ENCODE assay signal across 25 cellular contexts in the genomic region with DNA sequence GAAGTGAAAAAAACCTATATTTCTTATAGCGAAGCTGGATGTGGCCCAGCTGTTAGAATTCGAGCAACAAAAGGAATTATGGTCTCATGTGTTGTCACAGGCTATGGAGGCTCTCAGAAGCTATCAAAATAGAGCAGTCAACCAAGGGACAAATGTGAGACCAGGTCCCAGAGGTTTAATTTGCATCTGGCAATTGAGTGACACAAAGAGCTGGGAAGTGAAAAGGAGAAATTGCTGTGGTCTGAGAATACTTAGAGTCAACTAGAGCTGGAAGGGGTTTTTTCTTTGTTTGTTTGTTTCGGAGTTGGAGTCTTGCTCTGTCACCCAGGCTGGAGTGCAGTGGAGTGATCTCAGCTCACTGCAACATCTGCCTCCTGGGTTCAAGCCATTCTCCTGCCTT.
DNase-seq lines count a peak whose midpoint lies in the region; ATAC-seq lines count a peak whose summit lies in the region.
"Had no signal": no experiment of that assay in that cellular context is flagged by ENCODE, and none has a peak within 500 bp of the region (broad histone marks: within the 10 kb centered on the region; RNA-seq: fewer than 3 reads in every experiment).

No MANE protein-coding gene starts in this region.

- no peaks in the 10 kb centered on the region for H3K36me3 ChIP-seq in Karpas-422 (ENCODE audit: insufficient read depth, low read length)
- H3K36me3 ChIP-seq in MG63: no peaks in the 10 kb centered on the region
- H3K36me3 ChIP-seq: gastroesophageal sphincter, uterus had no signal

- H3K27ac Mint-ChIP-seq in dendritic cell treated with granulocyte-macrophage colony-stimulating factor and Interleukin-4, amounts not matched to agents 40 ng/mL and 50 ng/mL, for 4 days: peak overlapping the region; percentile 76
- no peak overlapping the region for H3K27ac Mint-ChIP-seq in stimulated activated naive B cell treated with anti-CD40 and anti-IgM and Interleukin-4, amounts not matched to agents 10 μg/mL and 1 μg/mL and 100 μg/mL, for 72 hours
- H3K27ac Mint-ChIP-seq in activated T-helper 1 cell treated with anti-CD3 and anti-CD28 coated beads, Interleukin-12 subunit alpha, Interleukin-12 subunit beta, Interleukin-2, Interleukin-4 antibody, amounts not matched to agents 30 ng/mL and 10 ng/mL and 1 ng/mL, durations not matched to agents 14 hours and 24 hours and 36 hours: no peak overlapping the region
- H3K27ac Mint-ChIP-seq: CD4-positive, alpha-beta T cell; HFFc6; stimulated activated naive CD8-positive, alpha-beta T cell treated with anti-CD3 and anti-CD28 coated beads, Interleukin-15, amount 100 ng/mL, for 72 hours had no signal

- no peak overlapping the region for H3K27ac ChIP-seq in Karpas-422 (ENCODE audit: low read length)
- H3K27ac ChIP-seq: gastroesophageal sphincter, uterus, VCaP had no signal

- H3K79me2 ChIP-seq in Karpas-422 (ENCODE audit: low read length): no peaks in the 10 kb centered on the region

- peak; percentile 47 for ATAC-seq in GM18502 (IDR thresholded peaks at IDR 0.05; ENCODE audit: poor library complexity, unreplicated experiment)
- peak; percentile 83 to 90 for ATAC-seq in stimulated activated naive B cell treated with anti-CD40 and anti-IgM and Interleukin-4, amounts not matched to agents 10 μg/mL and 1 μg/mL and 100 μg/mL, for 72 hours (replicated peaks)
- ATAC-seq: activated T-cell treated with anti-CD3 and anti-CD28 coated beads, Interleukin-2, amount 50 U/mL, for 4 hours; gastroesophageal sphincter; left colon; stimulated activated naive CD8-positive, alpha-beta T cell treated with anti-CD3 and anti-CD28 coated beads, Interleukin-15, amount 100 ng/mL, for 72 hours had no signal

- H3K27me3 Mint-ChIP-seq in dendritic cell treated with granulocyte-macrophage colony-stimulating factor and Interleukin-4, amounts not matched to agents 40 ng/mL and 50 ng/mL, for 4 days: peaks cover 35% of the 10 kb centered on the region
- peaks cover 0 to 10% of the 10 kb centered on the region in 2 donors for H3K27me3 Mint-ChIP-seq in stimulated activated naive B cell treated with anti-CD40 and anti-IgM and Interleukin-4, amounts not matched to agents 10 μg/mL and 1 μg/mL and 100 μg/mL, for 72 hours
- H3K27me3 Mint-ChIP-seq in activated T-helper 1 cell treated with anti-CD3 and anti-CD28 coated beads, Interleukin-12 subunit alpha, Interleukin-12 subunit beta, Interleukin-2, Interleukin-4 antibody, amounts not matched to agents 30 ng/mL and 10 ng/mL and 1 ng/mL, durations not matched to agents 14 hours and 24 hours and 36 hours (ENCODE audit: insufficient read depth): peaks cover 15% of the 10 kb centered on the region
- H3K27me3 Mint-ChIP-seq: CD4-positive, alpha-beta T cell had no signal

- H4K20me1 ChIP-seq in Karpas-422 (ENCODE audit: insufficient read depth, low read depth, low read length): no peaks in the 10 kb centered on the region

- intact Hi-C loops in dendritic cell treated with granulocyte-macrophage colony-stimulating factor and Interleukin-4, amounts not matched to agents 40 ng/mL and 50 ng/mL, for 4 days (cut with micrococcal nuclease): no loop called here
- intact Hi-C loops in activated T-helper 1 cell treated with anti-CD3 and anti-CD28 coated beads, Interleukin-12 subunit alpha, Interleukin-12 subunit beta, Interleukin-2, Interleukin-4 antibody, amounts not matched to agents 30 ng/mL and 10 ng/mL and 1 ng/mL, durations not matched to agents 14 hours and 24 hours and 36 hours (cut with micrococcal nuclease): no loop called here

- no peaks in the 10 kb centered on the region for H3K36me3 Mint-ChIP-seq in dendritic cell treated with granulocyte-macrophage colony-stimulating factor and Interleukin-4, amounts not matched to agents 40 ng/mL and 50 ng/mL, for 4 days (ENCODE audit: low read depth)
- H3K36me3 Mint-ChIP-seq in stimulated activated naive B cell treated with anti-CD40 and anti-IgM and Interleukin-4, amounts not matched to agents 10 μg/mL and 1 μg/mL and 100 μg/mL, for 72 hours: peaks cover 0 to 7% of the 10 kb centered on the region in 2 donors
- no peaks in the 10 kb centered on the region for H3K36me3 Mint-ChIP-seq in activated T-helper 1 cell treated with anti-CD3 and anti-CD28 coated beads, Interleukin-12 subunit alpha, Interleukin-12 subunit beta, Interleukin-2, Interleukin-4 antibody, amounts not matched to agents 30 ng/mL and 10 ng/mL and 1 ng/mL, durations not matched to agents 14 hours and 24 hours and 36 hours (ENCODE audit: low read depth)

- peak overlapping the region; percentile 34 for H3K4me2 ChIP-seq in Karpas-422 (ENCODE audit: low read depth, low read length, poor library complexity, severe bottlenecking)

- peaks cover 9% of the 10 kb centered on the region for H3K9me3 Mint-ChIP-seq in dendritic cell treated with granulocyte-macrophage colony-stimulating factor and Interleukin-4, amounts not matched to agents 40 ng/mL and 50 ng/mL, for 4 days
- H3K9me3 Mint-ChIP-seq in stimulated activated naive B cell treated with anti-CD40 and anti-IgM and Interleukin-4, amounts not matched to agents 10 μg/mL and 1 μg/mL and 100 μg/mL, for 72 hours: no peaks in the 10 kb centered on the region
- H3K9me3 Mint-ChIP-seq in activated T-helper 1 cell treated with anti-CD3 and anti-CD28 coated beads, Interleukin-12 subunit alpha, Interleukin-12 subunit beta, Interleukin-2, Interleukin-4 antibody, amounts not matched to agents 30 ng/mL and 10 ng/mL and 1 ng/mL, durations not matched to agents 14 hours and 24 hours and 36 hours: peaks cover 4% of the 10 kb centered on the region
- H3K9me3 Mint-ChIP-seq: activated T-cell treated with anti-CD3 and anti-CD28 coated beads, Interleukin-2, amount 50 U/mL, for 4 hours; stimulated activated naive CD8-positive, alpha-beta T cell treated with anti-CD3 and anti-CD28 coated beads, Interleukin-15, amount 100 ng/mL, for 72 hours had no signal

- peaks cover 15% of the 10 kb centered on the region for H3K4me1 ChIP-seq in Karpas-422 (ENCODE audit: low read length)
- H3K4me1 ChIP-seq: gastroesophageal sphincter, uterus had no signal

- no peak overlapping the region for H3K9ac ChIP-seq in Karpas-422 (ENCODE audit: low read length)

- H3K4me3 Mint-ChIP-seq in dendritic cell treated with granulocyte-macrophage colony-stimulating factor and Interleukin-4, amounts not matched to agents 40 ng/mL and 50 ng/mL, for 4 days: no peak overlapping the region
- H3K4me3 Mint-ChIP-seq in stimulated activated naive B cell treated with anti-CD40 and anti-IgM and Interleukin-4, amounts not matched to agents 10 μg/mL and 1 μg/mL and 100 μg/mL, for 72 hours: no peak overlapping the region
- H3K4me3 Mint-ChIP-seq in activated T-helper 1 cell treated with anti-CD3 and anti-CD28 coated beads, Interleukin-12 subunit alpha, Interleukin-12 subunit beta, Interleukin-2, Interleukin-4 antibody, amounts not matched to agents 30 ng/mL and 10 ng/mL and 1 ng/mL, durations not matched to agents 14 hours and 24 hours and 36 hours: no peak overlapping the region
- H3K4me3 Mint-ChIP-seq: activated T-cell treated with anti-CD3 and anti-CD28 coated beads, Interleukin-2, amount 50 U/mL, for 4 hours; CD4-positive, alpha-beta T cell; HFFc6; stimulated activated naive CD8-positive, alpha-beta T cell treated with anti-CD3 and anti-CD28 coated beads, Interleukin-15, amount 100 ng/mL, for 72 hours had no signal

- H3K9me3 ChIP-seq in Karpas-422 (ENCODE audit: low read length): no peaks in the 10 kb centered on the region
- H3K9me3 ChIP-seq in MG63: 0 out of 2 replicates have a peak, but pooled peaks cover 3% of the 10 kb centered on the region
- H3K9me3 ChIP-seq: gastroesophageal sphincter, uterus had no signal

- H3K4me1 Mint-ChIP-seq in dendritic cell treated with granulocyte-macrophage colony-stimulating factor and Interleukin-4, amounts not matched to agents 40 ng/mL and 50 ng/mL, for 4 days (ENCODE audit: low read depth): peaks cover 44% of the 10 kb centered on the region
- H3K4me1 Mint-ChIP-seq in stimulated activated naive B cell treated with anti-CD40 and anti-IgM and Interleukin-4, amounts not matched to agents 10 μg/mL and 1 μg/mL and 100 μg/mL, for 72 hours: peaks cover 20 to 46% of the 10 kb centered on the region in 2 donors
- H3K4me1 Mint-ChIP-seq in activated T-helper 1 cell treated with anti-CD3 and anti-CD28 coated beads, Interleukin-12 subunit alpha, Interleukin-12 subunit beta, Interleukin-2, Interleukin-4 antibody, amounts not matched to agents 30 ng/mL and 10 ng/mL and 1 ng/mL, durations not matched to agents 14 hours and 24 hours and 36 hours (ENCODE audit: low read depth): no peaks in the 10 kb centered on the region
- H3K4me1 Mint-ChIP-seq: stimulated activated naive CD8-positive, alpha-beta T cell treated with anti-CD3 and anti-CD28 coated beads, Interleukin-15, amount 100 ng/mL, for 72 hours had no signal

- no peak overlapping the region for H3K4me3 ChIP-seq in Karpas-422 (ENCODE audit: low read length)
- H3K4me3 ChIP-seq in MG63: no peak overlapping the region
- H3K4me3 ChIP-seq: gastroesophageal sphincter, uterus had no signal

- H2AFZ ChIP-seq in Karpas-422 (ENCODE audit: low read length): no peak overlapping the region

- no peaks in the 10 kb centered on the region for H3K9me2 ChIP-seq in Karpas-422 (replicated peaks; ENCODE audit: insufficient read depth, low read length)

- DNase-seq in Karpas-422 (peak; percentile 76), MG63 (no peak), NCI-H345 (lab: John Stamatoyannopoulos, UW) (no peak)
- no peak for DNase-seq in stimulated activated naive B cell treated with anti-CD40 and anti-IgM and Interleukin-4, amounts not matched to agents 10 μg/mL and 1 μg/mL and 100 μg/mL, for 72 hours
- DNase-seq in activated T-helper 1 cell treated with anti-CD3 and anti-CD28 coated beads, Interleukin-12 subunit alpha, Interleukin-12 subunit beta, Interleukin-2, Interleukin-4 antibody, amounts not matched to agents 30 ng/mL and 10 ng/mL and 1 ng/mL, durations not matched to agents 14 hours and 24 hours and 36 hours (ENCODE audit: low spot score): no peak
- DNase-seq: activated CD4-positive, alpha-beta T cell treated with anti-CD3 and anti-CD28 coated beads for 48 hours; activated T-cell treated with anti-CD3 and anti-CD28 coated beads, Interleukin-2, amount 50 U/mL, for 4 hours; CD4-positive, alpha-beta T cell; hippocampal formation; left colon; MM.1S; NCI-H1417 treated with DMSO at 0.1 percent for 48 hours; NCI-H2081 treated with DMSO at 0.1 percent for 48 hours; NCI-H748 treated with DMSO at 0.1 percent for 48 hours; occipital lobe; OCI-M1; stimulated activated CD4-positive, alpha-beta T cell treated with anti-CD3 and anti-CD28 coated beads, Interleukin-15, amount 100 ng/mL, for 24 hours; stimulated activated naive CD8-positive, alpha-beta T cell treated with anti-CD3 and anti-CD28 coated beads, Interleukin-15, amount 100 ng/mL, for 72 hours; T-helper 2 cell; uterus had no signal

- no peaks in the 10 kb centered on the region for H3K27me3 ChIP-seq in Karpas-422 (ENCODE audit: low read length)
- H3K27me3 ChIP-seq in MG63: no peaks in the 10 kb centered on the region
- H3K27me3 ChIP-seq: gastroesophageal sphincter, uterus had no signal
